In genomic region chr13:110559429-110559943, GRCh38 we compare ENCODE assay signal across 8 cellular contexts. TPM values are rescaled to one million over a fixed set of nuclear protein-coding genes. Genes with fewer than 3 reads are reported as not detected.
DNase-seq lines count a peak whose midpoint lies in the region; ATAC-seq and TF ChIP-seq lines count a peak whose summit lies in the region.

No MANE protein-coding gene starts in this region.

- ATAC-seq in natural killer cell = no peak
- ATAC-seq in T-helper 17 cell = no peak

- H3K9me3 Mint-ChIP-seq in natural killer cell = no peaks in the 10 kb centered on the region

- H3K4me3 ChIP-seq in fibroblast of lung (replicated peaks in 1 of 4; ENCODE audit: control extremely low read depth in 1 of 4, insufficient read depth in 1 of 4, low read depth in 3 of 4, low read length in 4 of 4) (peak overlapping the region; percentile 28 to 57 (median 43)), A673 (ENCODE audit: low read depth, low read length, poor library complexity, severe bottlenecking) (no peak overlapping the region)

- intact Hi-C loops in natural killer cell (cut with micrococcal nuclease) (no loop called here), A673 (cut with micrococcal nuclease; ENCODE audit: unreplicated experiment) (no loop called here)

- no peak for TF ChIP-seq CTCF in fibroblast of lung (conservative IDR thresholded peaks at IDR 0.05 in 1 of 2, IDR thresholded peaks at IDR 0.05 in 1 of 2; ENCODE audit: low read depth in 1 of 2, low read length in 2 of 2)
- no peak for TF ChIP-seq CTCF in natural killer cell (IDR thresholded peaks at IDR 0.05)
- no peak for TF ChIP-seq CTCF in A673 (conservative IDR thresholded peaks at IDR 0.05; ENCODE audit: low read depth, low read length)

- peak; percentile 66 for DNase-seq in AG08395 (ENCODE audit: low spot score)
- DNase-seq in NCI-H2029 treated with DMSO at 0.1 percent for 48 hours (lab: John Stamatoyannopoulos, UW) = peak; percentile 75
- peak in 1 of 2 donors; percentile 58 for DNase-seq in fibroblast of lung (ENCODE audit: low read depth in 2 of 2)
- no peak for DNase-seq in natural killer cell
- no peak for DNase-seq in T-helper 17 cell
- DNase-seq in stimulated activated CD8-positive, alpha-beta memory T cell treated with anti-CD3 and anti-CD28 coated beads, Interleukin-4, amount 100 ng/mL, for 48 hours = no peak
- DNase-seq in NCI-H146 treated with DMSO at 0.1 percent for 48 hours (lab: John Stamatoyannopoulos, UW; ENCODE audit: unreplicated experiment) = no peak
- DNase-seq in A673 (ENCODE audit: low spot score) = no peak

- H3K9me3 ChIP-seq in fibroblast of lung (ENCODE audit: control insufficient read depth, insufficient read depth, low read depth, low read length) = no peaks in the 10 kb centered on the region
- H3K9me3 ChIP-seq in T-helper 17 cell (ENCODE audit: control insufficient read depth, low read length, poor library complexity, severe bottlenecking) = no peaks in the 10 kb centered on the region
- no peaks in the 10 kb centered on the region for H3K9me3 ChIP-seq in A673 (ENCODE audit: low read depth, low read length, poor library complexity, severe bottlenecking)

- H3K27ac ChIP-seq in fibroblast of lung (ENCODE audit: insufficient read depth, low read length) (peak overlapping the region; percentile 19), A673 (ENCODE audit: low read depth, low read length, poor library complexity, severe bottlenecking) (no peak overlapping the region)

- H3K9ac ChIP-seq in fibroblast of lung (ENCODE audit: insufficient read depth, low read length) = no peak overlapping the region

- BruUV-seq in A673 (replicated peaks; lab: Mats Ljungman, UMichigan) = no TSS peak

- no peak overlapping the region for H3K27ac Mint-ChIP-seq in natural killer cell
- H3K27ac Mint-ChIP-seq in T-helper 17 cell = no peak overlapping the region

- H3K27me3 ChIP-seq in fibroblast of lung (ENCODE audit: control insufficient read depth, insufficient read depth, low read length) (no peaks in the 10 kb centered on the region), A673 (replicated peaks; ENCODE audit: insufficient read depth, low read depth, low read length, poor library complexity) (peaks cover 4% of the 10 kb centered on the region)

- H3K36me3 ChIP-seq in fibroblast of lung (ENCODE audit: control insufficient read depth, insufficient read depth, low read length) = no peaks in the 10 kb centered on the region
- no peaks in the 10 kb centered on the region for H3K36me3 ChIP-seq in A673 (ENCODE audit: insufficient read depth, low read length, poor library complexity, severe bottlenecking)

- H3K27me3 Mint-ChIP-seq in natural killer cell (ENCODE audit: low read depth in 2 of 2) (peaks cover 7% of the 10 kb centered on the region in 2 donors), T-helper 17 cell (peaks cover 6% of the 10 kb centered on the region)

- peak overlapping the region; percentile 85 for H3K4me2 ChIP-seq in fibroblast of lung (ENCODE audit: extremely low read depth, insufficient read depth, low read length)

- H3K4me1 Mint-ChIP-seq in natural killer cell (peaks cover 18 to 19% of the 10 kb centered on the region in 2 donors), T-helper 17 cell (peaks cover 25% of the 10 kb centered on the region)

- H3K4me3 Mint-ChIP-seq in natural killer cell (peak overlapping the region; percentile 85), T-helper 17 cell (no peak overlapping the region)

- no peaks in the 10 kb centered on the region for H3K79me2 ChIP-seq in fibroblast of lung (ENCODE audit: control insufficient read depth, insufficient read depth, low read length)

- H3K36me3 Mint-ChIP-seq in natural killer cell = no peaks in the 10 kb centered on the region
- no peaks in the 10 kb centered on the region for H3K36me3 Mint-ChIP-seq in T-helper 17 cell (ENCODE audit: low read depth)

- H3K4me1 ChIP-seq in fibroblast of lung (ENCODE audit: control insufficient read depth, extremely low read depth, insufficient read depth, low read length) = peaks cover 7% of the 10 kb centered on the region
- H3K4me1 ChIP-seq in A673 (ENCODE audit: insufficient read depth, low read length, poor library complexity, severe bottlenecking) = peaks cover 4% of the 10 kb centered on the region

- CTCF ChIA-PET in A673 (lab: Charles Lee) = no interaction called here

- no peaks in the 10 kb centered on the region for H4K20me1 ChIP-seq in fibroblast of lung (ENCODE audit: control insufficient read depth, extremely low read depth, insufficient read depth, low read length)

- H2AFZ ChIP-seq in fibroblast of lung (ENCODE audit: low read length) = peak overlapping the region; percentile 80

- POLR2A ChIA-PET in A673 (lab: Charles Lee; ENCODE audit: low non-redundant PET) = interaction anchor here (0.6 kb wide), 1 partner anchor 1037 kb away, joined by 4 read pairs; no protein-coding TSS in a partner anchor

RNA-seq across cellular contexts. Expression of gene RAB20, which starts 2.0 kb away (rescaled TPM):
- 3.5 and 5.6 TPM in 2 replicates for total RNA-seq in fibroblast of lung
- 1.3 and 4.3 TPM in 2 replicates for polyA plus RNA-seq in fibroblast of lung
- 1.6 and 5.6 TPM in 2 replicates for polyA plus RNA-seq in fibroblast of lung (2012)
- polyA minus RNA-seq in fibroblast of lung (ENCODE audit: low replicate concordance) = 0.85 and 3.3 TPM in 2 replicates
- 1 to 10 TPM; 1.0 to 3.3 (median 1.2) TPM for total RNA-seq in natural killer cell
- 1 to 10 TPM; 1.2 to 1.4 TPM for total RNA-seq in T-helper 17 cell
- total RNA-seq in A673 (2021) = 0.88 and 1.2 TPM in 2 replicates

RNA-seq across cellular contexts. Expression of gene NAXD, which starts 55.9 kb away (rescaled TPM):
- total RNA-seq in fibroblast of lung = 22.3 and 34.0 TPM in 2 replicates
- 22.4 and 22.8 TPM in 2 replicates for polyA plus RNA-seq in fibroblast of lung
- 19.8 and 20.7 TPM in 2 replicates for polyA plus RNA-seq in fibroblast of lung (2012)
- polyA minus RNA-seq in fibroblast of lung (ENCODE audit: low replicate concordance) = 14.5 and 23.8 TPM in 2 replicates
- total RNA-seq in natural killer cell = 10 to 100 TPM in 2 of 3 donors, 1 to 10 TPM in 1; 6.8 to 14.0 (median 12.0) TPM
- total RNA-seq in T-helper 17 cell = 10 to 100 TPM; 17.7 to 22.9 TPM
- 27.9 and 32.0 TPM in 2 replicates for total RNA-seq in A673 (2021)

Comparison
In these comparisons a context has a peak if more than half of its experiments do, and no peak if none do; other contexts are left out.
1. DNase-seq: peak in AG08395 (single experiment) and NCI-H2029 treated with DMSO at 0.1 percent for 48 hours (single experiment); none in natural killer cell (single experiment), T-helper 17 cell (0 of 3), stimulated activated CD8-positive, alpha-beta memory T cell treated with anti-CD3 and anti-CD28 coated beads, Interleukin-4, amount 100 ng/mL, for 48 hours (single experiment), NCI-H146 treated with DMSO at 0.1 percent for 48 hours (single experiment) and A673 (single experiment).